ENCODE assay signal across 17 cellular contexts in the genomic region with DNA sequence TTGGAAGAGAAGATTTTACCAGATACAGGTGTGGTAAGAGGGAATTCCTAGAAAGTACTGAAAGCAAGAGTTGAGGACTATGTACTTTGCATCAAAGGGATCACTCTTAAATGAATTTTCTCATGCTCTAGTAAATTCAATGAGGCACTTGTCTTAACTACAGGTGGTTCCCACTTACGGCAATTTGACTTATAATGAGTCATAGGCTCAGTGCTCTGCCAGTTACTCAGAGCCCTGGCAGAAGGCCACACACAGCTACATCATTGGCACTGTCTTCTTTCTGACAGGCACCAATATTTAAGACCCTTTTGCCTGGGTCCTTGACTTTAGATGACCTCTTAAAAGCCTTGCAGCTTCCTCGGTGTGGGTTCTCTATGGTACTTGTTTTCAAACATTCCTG. TPM values are rescaled to one million over a fixed set of nuclear protein-coding genes. Genes with fewer than 3 reads are reported as not detected.
DNase-seq lines count a peak whose midpoint lies in the region; ATAC-seq and TF ChIP-seq lines count a peak whose summit lies in the region.
"Had no signal": no experiment of that assay in that cellular context is flagged by ENCODE, and none has a peak within 500 bp of the region (broad histone marks: within the 10 kb centered on the region; RNA-seq: fewer than 3 reads in every experiment).

No MANE protein-coding gene starts in this region.

- no peak overlapping the region for H3K4me3 ChIP-seq in adipocyte (ENCODE audit: low read length)
- no peak overlapping the region for H3K4me3 ChIP-seq in HAP-1
- H3K4me3 ChIP-seq in CD4-positive, alpha-beta memory T cell (ENCODE audit: low read length in 2 of 2) = no peak overlapping the region
- H3K4me3 ChIP-seq: SK-N-MC had no signal

- POLR2A ChIA-PET in CD4-positive, alpha-beta T cell (lab: Charles Lee) = no interaction called here
- POLR2A ChIA-PET in CD4-positive, alpha-beta memory T cell (lab: Charles Lee; ENCODE audit: partially characterized antibody) = no interaction called here

- no peak for TF ChIP-seq CTCF in CD4-positive, alpha-beta T cell (IDR thresholded peaks at IDR 0.05)

- no peaks in the 10 kb centered on the region for H3K27me3 Mint-ChIP-seq in CD4-positive, alpha-beta T cell
- no peaks in the 10 kb centered on the region for H3K27me3 Mint-ChIP-seq in CD4-positive, alpha-beta memory T cell
- H3K27me3 Mint-ChIP-seq: activated T-cell treated with anti-CD3 and anti-CD28 coated beads, Interleukin-2, amount 50 U/mL, for 24 hours; stimulated activated naive CD8-positive, alpha-beta T cell treated with anti-CD3 and anti-CD28 coated beads, Interleukin-15, Interleukin-2, amounts not matched to agents 100 ng/mL and 50 ng/mL, for 24 hours had no signal

- H3K9me3 ChIP-seq in adipocyte (ENCODE audit: control insufficient read depth, low read length) (peaks cover 17% of the 10 kb centered on the region), HAP-1 (no peaks in the 10 kb centered on the region)
- H3K9me3 ChIP-seq in CD4-positive, alpha-beta T cell (ENCODE audit: control insufficient read depth, low read length) = no peaks in the 10 kb centered on the region
- H3K9me3 ChIP-seq in CD4-positive, alpha-beta memory T cell (ENCODE audit: control insufficient read depth in 1 of 2, low read length in 2 of 2) = no peaks in the 10 kb centered on the region
- H3K9me3 ChIP-seq: BE2C had no signal

- CTCF ChIA-PET in CD4-positive, alpha-beta T cell (lab: Charles Lee) = no interaction called here
- CTCF ChIA-PET in CD4-positive, alpha-beta memory T cell (lab: Charles Lee; ENCODE audit: partially characterized antibody) = no interaction called here

- intact Hi-C loops in CD4-positive, alpha-beta T cell (cut with DNase I, micrococcal nuclease) = no loop called here
- intact Hi-C loops in CD4-positive, alpha-beta memory T cell (cut with micrococcal nuclease) = no loop called here

- H3K36me3 ChIP-seq in adipocyte (ENCODE audit: control insufficient read depth, insufficient read depth, low read length, severe bottlenecking) = no peaks in the 10 kb centered on the region
- no peaks in the 10 kb centered on the region for H3K36me3 ChIP-seq in HAP-1 (replicated peaks)
- H3K36me3 ChIP-seq in CD4-positive, alpha-beta memory T cell (ENCODE audit: insufficient read depth, low read length) = no peaks in the 10 kb centered on the region
- H3K36me3 ChIP-seq: BE2C had no signal

- H3K36me3 Mint-ChIP-seq in CD4-positive, alpha-beta T cell (ENCODE audit: low read depth) = no peaks in the 10 kb centered on the region
- H3K36me3 Mint-ChIP-seq in CD4-positive, alpha-beta memory T cell = no peaks in the 10 kb centered on the region

- H3K4me1 Mint-ChIP-seq in CD4-positive, alpha-beta T cell (ENCODE audit: low read depth) = no peaks in the 10 kb centered on the region
- no peaks in the 10 kb centered on the region for H3K4me1 Mint-ChIP-seq in CD4-positive, alpha-beta memory T cell

- H3K4me1 ChIP-seq in adipocyte (ENCODE audit: control insufficient read depth, insufficient read depth, low read length) (no peaks in the 10 kb centered on the region), HAP-1 (no peaks in the 10 kb centered on the region)
- H3K4me1 ChIP-seq in CD4-positive, alpha-beta memory T cell (ENCODE audit: insufficient read depth, low read length) = no peaks in the 10 kb centered on the region
- H3K4me1 ChIP-seq: BE2C had no signal

- H3K9me3 Mint-ChIP-seq in CD4-positive, alpha-beta T cell = peaks cover 9% of the 10 kb centered on the region
- peaks cover 0 to 6% (median 3%) of the 10 kb centered on the region in 8 donors for H3K9me3 Mint-ChIP-seq in CD4-positive, alpha-beta memory T cell
- H3K9me3 Mint-ChIP-seq: activated T-cell treated with anti-CD3 and anti-CD28 coated beads, Interleukin-2, amount 50 U/mL, for 24 hours had no signal

- no peak overlapping the region for H3K27ac Mint-ChIP-seq in CD4-positive, alpha-beta T cell
- peak overlapping the region in 1 of 7 donors; percentile 38 for H3K27ac Mint-ChIP-seq in CD4-positive, alpha-beta memory T cell
- H3K27ac Mint-ChIP-seq: activated T-cell treated with anti-CD3 and anti-CD28 coated beads, Interleukin-2, amount 50 U/mL, for 24 hours; stimulated activated naive CD8-positive, alpha-beta T cell treated with anti-CD3 and anti-CD28 coated beads, Interleukin-15, Interleukin-2, amounts not matched to agents 100 ng/mL and 50 ng/mL, for 24 hours had no signal

- ATAC-seq in CD4-positive, alpha-beta T cell (ENCODE audit: poor library complexity) = no peak
- ATAC-seq in HG03521 (IDR thresholded peaks at IDR 0.05; ENCODE audit: unreplicated experiment) = no peak
- ATAC-seq: HCT116, right cardiac atrium had no signal

- no peak overlapping the region for H3K9ac ChIP-seq in adipocyte (ENCODE audit: low read length)

- H3K4me3 Mint-ChIP-seq in CD4-positive, alpha-beta T cell = no peak overlapping the region
- no peak overlapping the region for H3K4me3 Mint-ChIP-seq in CD4-positive, alpha-beta memory T cell
- H3K4me3 Mint-ChIP-seq: activated T-cell treated with anti-CD3 and anti-CD28 coated beads, Interleukin-2, amount 50 U/mL, for 24 hours; stimulated activated naive CD8-positive, alpha-beta T cell treated with anti-CD3 and anti-CD28 coated beads, Interleukin-15, Interleukin-2, amounts not matched to agents 100 ng/mL and 50 ng/mL, for 24 hours had no signal

- no peak overlapping the region for H3K27ac ChIP-seq in CD4-positive, alpha-beta T cell (ENCODE audit: low read depth, low read length)
- H3K27ac ChIP-seq in CD4-positive, alpha-beta memory T cell (ENCODE audit: low read depth, low read length) = no peak overlapping the region
- H3K27ac ChIP-seq: SK-N-MC had no signal

- in situ Hi-C loops in HAP-1 (cut with MboI; ENCODE audit: low sequenced_read_pairs) = no loop called here

- H3K27me3 ChIP-seq in adipocyte (replicated peaks; ENCODE audit: control insufficient read depth, insufficient read depth, low read length) = no peaks in the 10 kb centered on the region
- H3K27me3 ChIP-seq in CD4-positive, alpha-beta T cell (ENCODE audit: control insufficient read depth, insufficient read depth, low read length) = no peaks in the 10 kb centered on the region
- H3K27me3 ChIP-seq in HAP-1 (ENCODE audit: low read depth) = no peaks in the 10 kb centered on the region
- H3K27me3 ChIP-seq in CD4-positive, alpha-beta memory T cell (ENCODE audit: insufficient read depth, low read length) = no peaks in the 10 kb centered on the region
- H3K27me3 ChIP-seq: BE2C had no signal

- DNase-seq in DMS53 (lab: John Stamatoyannopoulos, UW) (peak; percentile 86), LoVo (ENCODE audit: low spot score) (peak; percentile 8), adipocyte (ENCODE audit: low read depth) (peak; percentile 23), iris pigment epithelial cell (ENCODE audit: low read depth) (peak; percentile 23), HAP-1 (ENCODE audit: low spot score in 2 of 2) (no peak)
- no peak for DNase-seq in CD4-positive, alpha-beta T cell
- DNase-seq in CD4-positive, alpha-beta memory T cell = no peak
- DNase-seq: activated T-cell treated with anti-CD3 and anti-CD28 coated beads, Interleukin-2, amount 50 U/mL, for 24 hours; anterior cingulate cortex; BE2C; head of caudate nucleus; NCI-H146 had no signal

RNA-seq across cellular contexts. Expression of a gene that starts 15.9 kb away (rescaled TPM):
- not detected for total RNA-seq in CD4-positive, alpha-beta T cell
- not detected for total RNA-seq in CD4-positive, alpha-beta memory T cell
- not detected for polyA plus RNA-seq in CD4-positive, alpha-beta memory T cell

Comparison
In these comparisons a context has a peak if more than half of its experiments do, and no peak if none do; other contexts are left out.
1. DNase-seq: peak in DMS53 (single experiment), LoVo (single experiment), adipocyte (single experiment) and iris pigment epithelial cell (single experiment); none in CD4-positive, alpha-beta T cell (0 of 10), HAP-1 (0 of 2) and CD4-positive, alpha-beta memory T cell (0 of 5).